In the genomic region with DNA sequence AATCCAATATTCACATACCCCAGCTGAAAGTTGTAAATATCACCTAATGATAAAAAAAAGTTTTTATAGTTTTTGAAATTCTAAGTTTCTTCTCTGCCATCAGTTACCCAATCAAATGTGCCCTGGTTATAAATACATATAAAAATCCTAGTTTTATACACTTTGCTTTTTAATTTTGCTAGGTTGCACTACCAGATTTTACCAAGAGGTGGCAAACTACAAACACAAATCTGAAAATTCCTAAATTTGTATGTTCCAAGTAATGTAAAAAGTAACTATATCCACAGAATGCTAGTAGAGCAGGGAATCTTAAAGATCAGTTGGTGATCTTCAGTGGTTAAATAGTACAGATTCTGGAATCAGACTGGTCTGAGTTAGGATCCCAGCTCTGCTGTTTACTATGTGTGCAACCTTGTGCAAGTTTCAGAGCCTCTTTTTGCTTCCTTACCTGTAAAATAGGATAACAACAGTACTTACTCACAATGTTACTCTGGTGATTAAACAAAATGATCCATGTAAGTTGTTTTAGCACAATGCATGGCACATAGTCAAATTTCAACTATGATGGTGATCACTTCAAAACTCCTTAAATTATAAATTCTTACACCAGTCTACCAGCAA, we compare ENCODE assay signal across 9 cellular contexts. TPM values are rescaled to one million over a fixed set of nuclear protein-coding genes. Genes with fewer than 3 reads are reported as not detected.
DNase-seq lines count a peak whose midpoint lies in the region; ATAC-seq and TF ChIP-seq lines count a peak whose summit lies in the region.
"Had no signal": no experiment of that assay in that cellular context is flagged by ENCODE, and none has a peak within 500 bp of the region (broad histone marks: within the 10 kb centered on the region; RNA-seq: fewer than 3 reads in every experiment).

No MANE protein-coding gene starts in this region.

- peaks cover 33% of the 10 kb centered on the region; the same call in 1 of the 2 replicates for H3K36me3 ChIP-seq in DND-41 (ENCODE audit: insufficient read depth, low read length)
- H3K36me3 ChIP-seq in breast epithelium = no peaks in the 10 kb centered on the region
- peaks cover 0 to 9% of the 10 kb centered on the region in 2 experiments for H3K36me3 ChIP-seq in mesenchymal stem cell (ENCODE audit: control insufficient read depth in 1 of 2, insufficient read depth in 2 of 2, low read depth in 1 of 2, low read length in 2 of 2)

- no peak overlapping the region for H3K9ac ChIP-seq in DND-41 (ENCODE audit: low read depth, low read length)
- H3K9ac ChIP-seq in mesenchymal stem cell (ENCODE audit: low read length) = peak overlapping the region; percentile 14

- in situ Hi-C loops in KBM-7 (cut with MboI; ENCODE audit: low pct_unique_long_range_greater_than_20kb, low sequenced_read_pairs) = loop anchor here (25.0 kb wide), 1 partner anchor 212 kb away; no protein-coding TSS in a partner anchor

- H3K27ac ChIP-seq in DND-41 (ENCODE audit: low read length) = no peak overlapping the region
- H3K27ac ChIP-seq in breast epithelium = no peak overlapping the region
- no peak overlapping the region for H3K27ac ChIP-seq in mesenchymal stem cell (ENCODE audit: low read length, poor library complexity, severe bottlenecking)
- H3K27ac ChIP-seq: SJCRH30 had no signal

- no peak for DNase-seq in DND-41
- peak; percentile 51 for DNase-seq in KBM-7
- no peak for DNase-seq in breast epithelium (ENCODE audit: low spot score in 2 of 2)
- peak; percentile 55 for DNase-seq in mesenchymal stem cell
- no peak for DNase-seq in stimulated activated CD4-positive, alpha-beta T cell treated with anti-CD3 and anti-CD28 coated beads, Interleukin-15, amount 100 ng/mL, for 24 hours
- no peak for DNase-seq in activated naive CD8-positive, alpha-beta T cell treated with anti-CD3 and anti-CD28 coated beads for 36 hours
- DNase-seq in COR-L47 (lab: John Stamatoyannopoulos, UW) = no peak

- peaks cover 16% of the 10 kb centered on the region for H3K36me3 Mint-ChIP-seq in activated naive CD8-positive, alpha-beta T cell treated with anti-CD3 and anti-CD28 coated beads for 36 hours

- H2AK5ac ChIP-seq in mesenchymal stem cell (ENCODE audit: low read length, severe bottlenecking) = no peak overlapping the region

- H4K20me1 ChIP-seq in DND-41 (ENCODE audit: insufficient read depth, low read length) = peaks cover 35% of the 10 kb centered on the region

- H3K9me3 Mint-ChIP-seq in activated naive CD8-positive, alpha-beta T cell treated with anti-CD3 and anti-CD28 coated beads for 36 hours = no peaks in the 10 kb centered on the region

- no peak overlapping the region for H3K27ac Mint-ChIP-seq in activated naive CD8-positive, alpha-beta T cell treated with anti-CD3 and anti-CD28 coated beads for 36 hours

- H3K4me1 Mint-ChIP-seq in activated naive CD8-positive, alpha-beta T cell treated with anti-CD3 and anti-CD28 coated beads for 36 hours = peaks cover 21% of the 10 kb centered on the region

- H3K9me3 ChIP-seq in DND-41 (ENCODE audit: insufficient read depth, low read length, severe bottlenecking) (no peaks in the 10 kb centered on the region), breast epithelium (no peaks in the 10 kb centered on the region), mesenchymal stem cell (ENCODE audit: control insufficient read depth, low read length) (no peaks in the 10 kb centered on the region)
- H3K9me3 ChIP-seq: SJCRH30 had no signal

- H4K91ac ChIP-seq in mesenchymal stem cell (ENCODE audit: low read length) = no peak overlapping the region

- peaks cover 7% of the 10 kb centered on the region for H3K79me1 ChIP-seq in mesenchymal stem cell (replicated peaks; ENCODE audit: low read length, poor library complexity, severe bottlenecking)

- intact Hi-C loops in breast epithelium (cut with DNase I; ENCODE audit: low total_unique reads) = no loop called here

- no peak overlapping the region for H2AFZ ChIP-seq in DND-41 (ENCODE audit: low read depth, low read length)
- no peak overlapping the region for H2AFZ ChIP-seq in mesenchymal stem cell (ENCODE audit: low read depth, low read length)

- peak; percentile 74 for TF ChIP-seq CTCF in DND-41 (IDR thresholded peaks at IDR 0.05; ENCODE audit: borderline replicate concordance, extremely low read depth, low read length, poor library complexity, severe bottlenecking)
- peak; percentile 70 to 79 (median 77) for TF ChIP-seq CTCF in breast epithelium (IDR thresholded peaks at IDR 0.05)

- H3K79me2 ChIP-seq in DND-41 (ENCODE audit: insufficient read depth, low read length) = peaks cover 99% of the 10 kb centered on the region

- H3K27me3 Mint-ChIP-seq in activated naive CD8-positive, alpha-beta T cell treated with anti-CD3 and anti-CD28 coated beads for 36 hours = no peaks in the 10 kb centered on the region

- H3K23ac ChIP-seq in mesenchymal stem cell (ENCODE audit: low read length in 2 of 2) = no peak overlapping the region

- H3K4me2 ChIP-seq in DND-41 (ENCODE audit: insufficient read depth, low read length) (no peak overlapping the region), mesenchymal stem cell (ENCODE audit: low read length, poor library complexity, severe bottlenecking) (no peak overlapping the region)

- no peak overlapping the region for H3K14ac ChIP-seq in mesenchymal stem cell (ENCODE audit: low read length in 2 of 2)

- H2BK12ac ChIP-seq in mesenchymal stem cell (ENCODE audit: low read length in 2 of 2) = no peak overlapping the region

- H3K4me3 ChIP-seq in DND-41 (ENCODE audit: low read depth in 1 of 2, low read length in 2 of 2) = no peak overlapping the region
- no peak overlapping the region for H3K4me3 ChIP-seq in breast epithelium
- no peak overlapping the region for H3K4me3 ChIP-seq in mesenchymal stem cell (ENCODE audit: insufficient read depth in 1 of 2, low read depth in 1 of 2, low read length in 2 of 2)
- H3K4me3 ChIP-seq: SJCRH30 had no signal

- ATAC-seq in DND-41 (ENCODE audit: insufficient read depth, low read depth) (no peak), HG03378 (IDR thresholded peaks at IDR 0.05; ENCODE audit: unreplicated experiment) (no peak)

- no peaks in the 10 kb centered on the region for H3K27me3 ChIP-seq in DND-41 (ENCODE audit: insufficient read depth, low read length, poor library complexity)
- H3K27me3 ChIP-seq in breast epithelium = no peaks in the 10 kb centered on the region
- no peaks in the 10 kb centered on the region for H3K27me3 ChIP-seq in mesenchymal stem cell (ENCODE audit: control insufficient read depth in 1 of 2, insufficient read depth in 1 of 2, low read length in 2 of 2)
- H3K27me3 ChIP-seq: SJCRH30 had no signal

- H3K4me1 ChIP-seq in DND-41 (ENCODE audit: insufficient read depth, low read length) = no peaks in the 10 kb centered on the region
- H3K4me1 ChIP-seq in breast epithelium = no peaks in the 10 kb centered on the region
- peaks cover 4% of the 10 kb centered on the region for H3K4me1 ChIP-seq in mesenchymal stem cell (ENCODE audit: control insufficient read depth, insufficient read depth, low read depth, low read length)
- H3K4me1 ChIP-seq: SJCRH30 had no signal

- no peak overlapping the region for H2BK15ac ChIP-seq in mesenchymal stem cell (ENCODE audit: low read depth, poor library complexity, severe bottlenecking)

- H3K18ac ChIP-seq in mesenchymal stem cell (ENCODE audit: low read depth in 1 of 2, low read length in 2 of 2) = no peak overlapping the region

- H2BK120ac ChIP-seq in mesenchymal stem cell (ENCODE audit: low read depth, low read length) = no peak overlapping the region

- no peak overlapping the region for H3K4ac ChIP-seq in mesenchymal stem cell (ENCODE audit: low read depth in 1 of 2, low read length in 2 of 2)

- H2BK5ac ChIP-seq in mesenchymal stem cell (ENCODE audit: low read depth, low read length, poor library complexity, severe bottlenecking) = no peak overlapping the region

- no peak for TF ChIP-seq POLR2A in breast epithelium (IDR thresholded peaks at IDR 0.05)

- no peak overlapping the region for H3K4me3 Mint-ChIP-seq in activated naive CD8-positive, alpha-beta T cell treated with anti-CD3 and anti-CD28 coated beads for 36 hours

- no peak overlapping the region for H4K8ac ChIP-seq in mesenchymal stem cell (ENCODE audit: low read length)

RNA-seq across cellular contexts. Expression of a gene that starts 11.0 kb away (rescaled TPM):
- 10 to 100 TPM; 44.0 to 94.4 (median 66.2) TPM for total RNA-seq in breast epithelium
- polyA plus RNA-seq in mesenchymal stem cell (2013, experiment 1 of 2) = 14.6 TPM
- 14.8 TPM for polyA plus RNA-seq in mesenchymal stem cell (2013, experiment 2 of 2)
- total RNA-seq in activated naive CD8-positive, alpha-beta T cell treated with anti-CD3 and anti-CD28 coated beads for 36 hours = 10 to 100 TPM; 45.4 to 45.8 TPM

Comparison
In these comparisons a context has a peak if more than half of its experiments do, and no peak if none do; other contexts are left out.
1. DNase-seq: peak in KBM-7 (single experiment) and mesenchymal stem cell (single experiment); none in DND-41 (single experiment), breast epithelium (0 of 2), stimulated activated CD4-positive, alpha-beta T cell treated with anti-CD3 and anti-CD28 coated beads, Interleukin-15, amount 100 ng/mL, for 24 hours (single experiment), activated naive CD8-positive, alpha-beta T cell treated with anti-CD3 and anti-CD28 coated beads for 36 hours (single experiment) and COR-L47 (single experiment).